In genomic region chr22:46292173-46292572, GRCh38 we compare ENCODE assay signal across 20 cellular contexts. TPM values are rescaled to one million over a fixed set of nuclear protein-coding genes. Genes with fewer than 3 reads are reported as not detected.
DNase-seq lines count a peak whose midpoint lies in the region; ATAC-seq, FAIRE-seq and TF ChIP-seq lines count a peak whose summit lies in the region.
"Had no signal": no experiment of that assay in that cellular context is flagged by ENCODE, and none has a peak within 500 bp of the region (broad histone marks: within the 10 kb centered on the region; RNA-seq: fewer than 3 reads in every experiment).

No MANE protein-coding gene starts in this region.

- peaks cover 12% of the 10 kb centered on the region for H3K4me1 Mint-ChIP-seq in endothelial cell (ENCODE audit: unreplicated experiment)

- no peak overlapping the region for H3K4me2 ChIP-seq in HepG2 (ENCODE audit: low read depth, low read length)

- no peaks in the 10 kb centered on the region for H3K9me3 Mint-ChIP-seq in endothelial cell (ENCODE audit: unreplicated experiment)

- CTCF ChIA-PET in HepG2 (lab: Yijun Ruan, JAX; ENCODE audit: low intra/inter-chr PET ratio, low total read pairs) = no interaction called here

- DNase-seq in HepG2 (ENCODE audit: low spot score) = no peak
- no peak for DNase-seq in right lobe of liver
- DNase-seq in endothelial cell (ENCODE audit: low spot score) = no peak
- peak; percentile 42 for DNase-seq in posterior vena cava (ENCODE audit: low spot score)
- DNase-seq in T1000 (lab: John Stamatoyannopoulos, UW) = no peak
- DNase-seq in GM10266 (ENCODE audit: extremely low spot score) = no peak
- DNase-seq: DMS79 treated with DMSO at 0.1 percent for 48 hours, KBM-7, NCI-H1105, NCI-H1694, NCI-H2081 treated with DMSO at 0.1 percent for 48 hours had no signal

- no peak for TF ChIP-seq EP300 in HepG2 (IDR thresholded peaks at IDR 0.05; ENCODE audit: low read depth in 2 of 2, low read length in 2 of 2)
- TF ChIP-seq EP300 in HepG2 (CRISPR knock-in tag; IDR thresholded peaks at IDR 0.05; ENCODE audit: borderline replicate concordance) = no peak

- TF ChIP-seq CTCF in HepG2 (CRISPR knock-in tag; IDR thresholded peaks at IDR 0.05) = no peak
- no peak for TF ChIP-seq CTCF in right lobe of liver (IDR thresholded peaks at IDR 0.05)
- TF ChIP-seq CTCF in endothelial cell (IDR thresholded peaks at IDR 0.05; ENCODE audit: unreplicated experiment) = no peak
- no peak for TF ChIP-seq CTCF in GM10266 (IDR thresholded peaks at IDR 0.05; ENCODE audit: control insufficient read depth, insufficient read depth, low read depth, missing control alignments)

- POLR2A ChIA-PET in HepG2 (lab: Yijun Ruan, JAX) = no interaction called here

- H3K4me1 ChIP-seq in HepG2 (ENCODE audit: insufficient read depth, low read length) (peaks cover 11% of the 10 kb centered on the region), right lobe of liver (peaks cover 0 to 5% (median 2%) of the 10 kb centered on the region in 4 donors)

- no peak overlapping the region for H2AFZ ChIP-seq in HepG2 (ENCODE audit: low read length)

- H4K20me1 ChIP-seq in HepG2 (ENCODE audit: insufficient read depth, low read length) = no peaks in the 10 kb centered on the region

- H3K27ac Mint-ChIP-seq in endothelial cell (ENCODE audit: unreplicated experiment) = no peak overlapping the region

- peaks cover 11% of the 10 kb centered on the region for H3K27me3 Mint-ChIP-seq in endothelial cell (ENCODE audit: unreplicated experiment)

- no peak for TF ChIP-seq RAD21 in HepG2 (CRISPR knock-in tag; IDR thresholded peaks at IDR 0.05)

- H3K4me3 Mint-ChIP-seq in endothelial cell (ENCODE audit: unreplicated experiment) = peak overlapping the region; percentile 51
- H3K4me3 Mint-ChIP-seq: CD14-positive monocyte had no signal

- no peaks in the 10 kb centered on the region for H3K79me2 ChIP-seq in HepG2 (ENCODE audit: insufficient read depth, low read length)

- 99% methylated on average over 3 of the region's 3 CpGs for WGBS in HepG2 (ENCODE audit: low lambda C conversion rate)
- WGBS in right lobe of liver (ENCODE audit: insufficient coverage, low coverage, low lambda C conversion rate, missing lambda C conversion rate) = 76% methylated on average over 3 of the region's 3 CpGs

- H3K4me3 ChIP-seq in HepG2 (replicated peaks in 1 of 3; ENCODE audit: insufficient read depth in 1 of 3, low read depth in 2 of 3, low read length in 3 of 3) (no peak overlapping the region), right lobe of liver (no peak overlapping the region)

- peaks cover 21% of the 10 kb centered on the region for H3K36me3 Mint-ChIP-seq in endothelial cell (ENCODE audit: low read depth, unreplicated experiment)

- peaks cover 26 to 52% of the 10 kb centered on the region in 2 experiments for H3K36me3 ChIP-seq in HepG2 (replicated peaks in 1 of 2; ENCODE audit: control insufficient read depth in 1 of 2, insufficient read depth in 2 of 2, low read length in 2 of 2)
- H3K36me3 ChIP-seq in right lobe of liver = peaks cover 0 to 67% (median 37%) of the 10 kb centered on the region in 4 donors

- no peak for FAIRE-seq in HepG2 (lab: Jason Lieb, UNC)
- FAIRE-seq: RCC 7860 had no signal

- no TSS peak for BruUV-seq in HepG2 (replicated peaks; lab: Mats Ljungman, UMichigan)

- H3K9ac ChIP-seq in HepG2 (ENCODE audit: insufficient read depth, low read depth, low read length) = no peak overlapping the region

- no peak overlapping the region for H3K27ac ChIP-seq in HepG2 (ENCODE audit: extremely low read length, insufficient read depth, low read length)
- H3K27ac ChIP-seq in right lobe of liver = peak overlapping the region in 1 of 3 donors; percentile 29

- intact Hi-C loops in HepG2 (cut with micrococcal nuclease; ENCODE audit: unreplicated experiment) (no loop called here), right lobe of liver (cut with DNase I) (no loop called here), posterior vena cava (cut with DNase I) (no loop called here)

- in situ Hi-C loops in HepG2 (cut with HindIII; ENCODE audit: extremely low pct_ligation_motif_present, low pct_unique_long_range_greater_than_20kb) = no loop called here

- TF ChIP-seq POLR2A in HepG2 (IDR thresholded peaks at IDR 0.05; ENCODE audit: insufficient read depth in 1 of 2, low read depth in 2 of 2, low read length in 2 of 2) = no peak
- no peak for TF ChIP-seq POLR2A in right lobe of liver (IDR thresholded peaks at IDR 0.05)

- H3K27me3 ChIP-seq in HepG2 (ENCODE audit: control insufficient read depth in 1 of 2, insufficient read depth in 2 of 2, low read length in 2 of 2) = no peaks in the 10 kb centered on the region; a peak in 1 of 5 replicates
- H3K27me3 ChIP-seq in right lobe of liver = no peaks in the 10 kb centered on the region

- ATAC-seq in HepG2 = no peak
- ATAC-seq in right lobe of liver = no peak
- no peak for ATAC-seq in GM21737 (IDR thresholded peaks at IDR 0.05; ENCODE audit: unreplicated experiment)
- ATAC-seq: Right ventricle myocardium inferior had no signal

- H3K9me3 ChIP-seq in HepG2 (ENCODE audit: low read length) (no peaks in the 10 kb centered on the region), right lobe of liver (no peaks in the 10 kb centered on the region)

RNA-seq across cellular contexts. Expression of gene GTSE1, which starts 4.5 kb away (rescaled TPM):
- 13.5 and 15.3 TPM in 2 replicates for total RNA-seq in HepG2 (2016; rRNA removed; fragmentation: Illumina TruSeq; extraction: Trizol)
- 9.5 and 10.9 TPM in 2 replicates for total RNA-seq in HepG2 (2016; cell fraction: cytosol; rRNA removed; fragmentation: Illumina TruSeq; extraction: Trizol; ENCODE audit: low read depth)
- total RNA-seq in HepG2 (2016; cell fraction: insoluble cytoplasmic fraction; rRNA removed; fragmentation: Illumina TruSeq; extraction: Trizol) = 12.5 and 14.4 TPM in 2 replicates
- 16.2 and 16.3 TPM in 2 replicates for total RNA-seq in HepG2 (2016; cell fraction: membrane; rRNA removed; fragmentation: Illumina TruSeq; extraction: Trizol)
- 13.0 and 13.4 TPM in 2 replicates for total RNA-seq in HepG2 (2016; cell fraction: nucleus; rRNA removed; fragmentation: Illumina TruSeq; extraction: Trizol)
- 7.0 and 10.7 TPM in 2 replicates for polyA plus RNA-seq in HepG2 (2011; rRNA removed)
- polyA plus RNA-seq in HepG2 (2011; cell fraction: cytosol; rRNA removed) = 4.1 and 6.8 TPM in 2 replicates
- polyA plus RNA-seq in HepG2 (2011; cell fraction: nucleus; rRNA removed) = 14.2 and 21.4 TPM in 2 replicates
- polyA plus RNA-seq in HepG2 (2012) = 4.6 and 8.5 TPM in 2 replicates
- polyA plus RNA-seq in HepG2 (2016; cell fraction: cytosol; fragmentation: Illumina TruSeq; extraction: Trizol; ENCODE audit: low read depth) = 6.3 and 6.9 TPM in 2 replicates
- 17.8 and 23.8 TPM in 2 replicates for polyA plus RNA-seq in HepG2 (2016; cell fraction: insoluble cytoplasmic fraction; fragmentation: Illumina TruSeq; extraction: Trizol; ENCODE audit: low read depth)
- polyA plus RNA-seq in HepG2 (2016; cell fraction: membrane; fragmentation: Illumina TruSeq; extraction: Trizol; ENCODE audit: low read depth) = 16.6 and 17.2 TPM in 2 replicates
- 56.0 and 61.7 TPM in 2 replicates for polyA plus RNA-seq in HepG2 (2016; cell fraction: nucleus; fragmentation: Illumina TruSeq; extraction: Trizol; ENCODE audit: insufficient read depth, low read depth)
- 12.6 and 23.6 TPM in 2 replicates for polyA minus RNA-seq in HepG2 (2011; rRNA and poly(A)+ RNA removed; ENCODE audit: low replicate concordance)
- polyA minus RNA-seq in HepG2 (2011; cell fraction: cytosol; rRNA and poly(A)+ RNA removed) = 6.7 and 8.3 TPM in 2 replicates
- polyA minus RNA-seq in HepG2 (2011; cell fraction: nucleus; rRNA and poly(A)+ RNA removed) = 9.7 and 11.5 TPM in 2 replicates
- total RNA-seq in right lobe of liver = under 1 TPM; 0.15 to 0.84 (median 0.52) TPM
- total RNA-seq in endothelial cell (ENCODE audit: unreplicated experiment) = 8.2 TPM
- total RNA-seq in posterior vena cava = under 1 TPM; 0.19 to 0.48 TPM
- polyA plus RNA-seq: CD14-positive monocyte had no signal

RNA-seq across cellular contexts. Expression of gene TTC38, which starts 24.4 kb away (rescaled TPM):
- total RNA-seq in HepG2 (2016; rRNA removed; fragmentation: Illumina TruSeq; extraction: Trizol) (105 and 106 TPM in 2 replicates), right lobe of liver (100 to 1,000 TPM in 5 of 6 experiments, 10 to 100 TPM in 1; 91.1 to 278 (median 195) TPM), endothelial cell (ENCODE audit: unreplicated experiment) (24.6 TPM), posterior vena cava (10 to 100 TPM; 15.4 to 23.8 TPM)
- 14.0 and 16.3 TPM in 2 replicates for total RNA-seq in HepG2 (2016; cell fraction: cytosol; rRNA removed; fragmentation: Illumina TruSeq; extraction: Trizol; ENCODE audit: low read depth)
- total RNA-seq in HepG2 (2016; cell fraction: insoluble cytoplasmic fraction; rRNA removed; fragmentation: Illumina TruSeq; extraction: Trizol) = 103 and 105 TPM in 2 replicates
- total RNA-seq in HepG2 (2016; cell fraction: membrane; rRNA removed; fragmentation: Illumina TruSeq; extraction: Trizol) = 37.6 and 39.1 TPM in 2 replicates
- 81.8 and 89.6 TPM in 2 replicates for total RNA-seq in HepG2 (2016; cell fraction: nucleus; rRNA removed; fragmentation: Illumina TruSeq; extraction: Trizol)
- 101 and 112 TPM in 2 replicates for polyA plus RNA-seq in HepG2 (2011; rRNA removed)
- 120 and 124 TPM in 2 replicates for polyA plus RNA-seq in HepG2 (2011; cell fraction: cytosol; rRNA removed)
- polyA plus RNA-seq in HepG2 (2011; cell fraction: nucleus; rRNA removed) = 228 and 272 TPM in 2 replicates
- polyA plus RNA-seq in HepG2 (2012) = 67.9 and 76.1 TPM in 2 replicates
- polyA plus RNA-seq in HepG2 (2016; cell fraction: cytosol; fragmentation: Illumina TruSeq; extraction: Trizol; ENCODE audit: low read depth) = 14.5 and 15.5 TPM in 2 replicates
- 88.5 and 106 TPM in 2 replicates for polyA plus RNA-seq in HepG2 (2016; cell fraction: insoluble cytoplasmic fraction; fragmentation: Illumina TruSeq; extraction: Trizol; ENCODE audit: low read depth)
- polyA plus RNA-seq in HepG2 (2016; cell fraction: membrane; fragmentation: Illumina TruSeq; extraction: Trizol; ENCODE audit: low read depth) = 24.0 and 28.8 TPM in 2 replicates
- polyA plus RNA-seq in HepG2 (2016; cell fraction: nucleus; fragmentation: Illumina TruSeq; extraction: Trizol; ENCODE audit: insufficient read depth, low read depth) = 141 and 185 TPM in 2 replicates
- 60.8 and 197 TPM in 2 replicates for polyA minus RNA-seq in HepG2 (2011; rRNA and poly(A)+ RNA removed; ENCODE audit: low replicate concordance)
- 88.7 and 103 TPM in 2 replicates for polyA minus RNA-seq in HepG2 (2011; cell fraction: cytosol; rRNA and poly(A)+ RNA removed)
- polyA minus RNA-seq in HepG2 (2011; cell fraction: nucleus; rRNA and poly(A)+ RNA removed) = 101 and 103 TPM in 2 replicates

RNA-seq across cellular contexts. Expression of gene PKDREJ, which starts 29.0 kb away (rescaled TPM):
- not detected in 2 replicates for total RNA-seq in HepG2 (2016; rRNA removed; fragmentation: Illumina TruSeq; extraction: Trizol)
- not detected in 2 replicates for total RNA-seq in HepG2 (2016; cell fraction: cytosol; rRNA removed; fragmentation: Illumina TruSeq; extraction: Trizol; ENCODE audit: low read depth)
- not detected in 2 replicates for total RNA-seq in HepG2 (2016; cell fraction: insoluble cytoplasmic fraction; rRNA removed; fragmentation: Illumina TruSeq; extraction: Trizol)
- total RNA-seq in HepG2 (2016; cell fraction: membrane; rRNA removed; fragmentation: Illumina TruSeq; extraction: Trizol) = not detected in 2 replicates
- total RNA-seq in HepG2 (2016; cell fraction: nucleus; rRNA removed; fragmentation: Illumina TruSeq; extraction: Trizol) = not detected in 2 replicates
- 0.01 TPM in 1 of 2 replicates, not detected in the other for polyA plus RNA-seq in HepG2 (2011; rRNA removed)
- 0.01 TPM in 1 of 2 replicates, not detected in the other for polyA plus RNA-seq in HepG2 (2011; cell fraction: cytosol; rRNA removed)
- 0.02 TPM in 1 of 2 replicates, not detected in the other for polyA plus RNA-seq in HepG2 (2011; cell fraction: nucleus; rRNA removed)
- 0.27 and 0.29 TPM in 2 replicates for polyA plus RNA-seq in HepG2 (2012)
- polyA plus RNA-seq in HepG2 (2016; cell fraction: cytosol; fragmentation: Illumina TruSeq; extraction: Trizol; ENCODE audit: low read depth) = not detected in 2 replicates
- polyA plus RNA-seq in HepG2 (2016; cell fraction: insoluble cytoplasmic fraction; fragmentation: Illumina TruSeq; extraction: Trizol; ENCODE audit: low read depth) = not detected in 2 replicates
- not detected in 2 replicates for polyA plus RNA-seq in HepG2 (2016; cell fraction: membrane; fragmentation: Illumina TruSeq; extraction: Trizol; ENCODE audit: low read depth)
- polyA plus RNA-seq in HepG2 (2016; cell fraction: nucleus; fragmentation: Illumina TruSeq; extraction: Trizol; ENCODE audit: insufficient read depth, low read depth) = not detected in 2 replicates
- polyA minus RNA-seq in HepG2 (2011; rRNA and poly(A)+ RNA removed; ENCODE audit: low replicate concordance) = not detected in 2 replicates
- not detected in 2 replicates for polyA minus RNA-seq in HepG2 (2011; cell fraction: cytosol; rRNA and poly(A)+ RNA removed)
- not detected in 2 replicates for polyA minus RNA-seq in HepG2 (2011; cell fraction: nucleus; rRNA and poly(A)+ RNA removed)
- under 1 TPM in 2 of 6 experiments, not detected in 4; 0.05 to 0.07 TPM for total RNA-seq in right lobe of liver
- not detected for total RNA-seq in endothelial cell (ENCODE audit: unreplicated experiment)
- total RNA-seq in posterior vena cava = under 1 TPM; 0.05 to 0.09 TPM
- total RNA-seq: A673, G401, H4, NCI-H460, OCI-LY7 had no signal
- polyA plus RNA-seq: CD14-positive monocyte had no signal

RNA-seq across cellular contexts. Expression of gene CDPF1, which starts 42.1 kb away (rescaled TPM):
- total RNA-seq in HepG2 (2016; rRNA removed; fragmentation: Illumina TruSeq; extraction: Trizol) (5.2 and 6.0 TPM in 2 replicates), right lobe of liver (1 to 10 TPM; 1.8 to 7.1 (median 3.3) TPM), endothelial cell (ENCODE audit: unreplicated experiment) (8.5 TPM), posterior vena cava (1 to 10 TPM; 3.9 to 4.4 TPM)
- total RNA-seq in HepG2 (2016; cell fraction: cytosol; rRNA removed; fragmentation: Illumina TruSeq; extraction: Trizol; ENCODE audit: low read depth) = 3.1 and 4.1 TPM in 2 replicates
- total RNA-seq in HepG2 (2016; cell fraction: insoluble cytoplasmic fraction; rRNA removed; fragmentation: Illumina TruSeq; extraction: Trizol) = 4.7 and 6.0 TPM in 2 replicates
- 5.4 and 6.4 TPM in 2 replicates for total RNA-seq in HepG2 (2016; cell fraction: membrane; rRNA removed; fragmentation: Illumina TruSeq; extraction: Trizol)
- 2.8 and 3.8 TPM in 2 replicates for total RNA-seq in HepG2 (2016; cell fraction: nucleus; rRNA removed; fragmentation: Illumina TruSeq; extraction: Trizol)
- 7.4 and 8.1 TPM in 2 replicates for polyA plus RNA-seq in HepG2 (2011; rRNA removed)
- 7.0 and 8.0 TPM in 2 replicates for polyA plus RNA-seq in HepG2 (2011; cell fraction: cytosol; rRNA removed)
- 15.6 and 19.1 TPM in 2 replicates for polyA plus RNA-seq in HepG2 (2011; cell fraction: nucleus; rRNA removed)
- 3.3 and 4.7 TPM in 2 replicates for polyA plus RNA-seq in HepG2 (2012)
- 2.9 and 3.7 TPM in 2 replicates for polyA plus RNA-seq in HepG2 (2016; cell fraction: cytosol; fragmentation: Illumina TruSeq; extraction: Trizol; ENCODE audit: low read depth)
- 4.6 and 5.8 TPM in 2 replicates for polyA plus RNA-seq in HepG2 (2016; cell fraction: insoluble cytoplasmic fraction; fragmentation: Illumina TruSeq; extraction: Trizol; ENCODE audit: low read depth)
- 5.2 and 5.7 TPM in 2 replicates for polyA plus RNA-seq in HepG2 (2016; cell fraction: membrane; fragmentation: Illumina TruSeq; extraction: Trizol; ENCODE audit: low read depth)
- 4.2 and 5.9 TPM in 2 replicates for polyA plus RNA-seq in HepG2 (2016; cell fraction: nucleus; fragmentation: Illumina TruSeq; extraction: Trizol; ENCODE audit: insufficient read depth, low read depth)
- 3.5 and 3.6 TPM in 2 replicates for polyA minus RNA-seq in HepG2 (2011; rRNA and poly(A)+ RNA removed; ENCODE audit: low replicate concordance)
- polyA minus RNA-seq in HepG2 (2011; cell fraction: cytosol; rRNA and poly(A)+ RNA removed) = 1.3 and 2.3 TPM in 2 replicates
- 1.9 and 2.2 TPM in 2 replicates for polyA minus RNA-seq in HepG2 (2011; cell fraction: nucleus; rRNA and poly(A)+ RNA removed)

RNA-seq across cellular contexts. Expression of gene TRMU, which starts 43.3 kb away (rescaled TPM):
- 47.7 and 50.2 TPM in 2 replicates for total RNA-seq in HepG2 (2016; rRNA removed; fragmentation: Illumina TruSeq; extraction: Trizol)
- 18.2 and 23.3 TPM in 2 replicates for total RNA-seq in HepG2 (2016; cell fraction: cytosol; rRNA removed; fragmentation: Illumina TruSeq; extraction: Trizol; ENCODE audit: low read depth)
- total RNA-seq in HepG2 (2016; cell fraction: insoluble cytoplasmic fraction; rRNA removed; fragmentation: Illumina TruSeq; extraction: Trizol) = 47.8 and 51.9 TPM in 2 replicates
- total RNA-seq in HepG2 (2016; cell fraction: membrane; rRNA removed; fragmentation: Illumina TruSeq; extraction: Trizol) = 29.1 and 30.8 TPM in 2 replicates
- 60.2 and 64.2 TPM in 2 replicates for total RNA-seq in HepG2 (2016; cell fraction: nucleus; rRNA removed; fragmentation: Illumina TruSeq; extraction: Trizol)
- 31.0 and 32.1 TPM in 2 replicates for polyA plus RNA-seq in HepG2 (2011; rRNA removed)
- polyA plus RNA-seq in HepG2 (2011; cell fraction: cytosol; rRNA removed) = 19.1 and 26.5 TPM in 2 replicates
- polyA plus RNA-seq in HepG2 (2011; cell fraction: nucleus; rRNA removed) = 132 and 159 TPM in 2 replicates
- polyA plus RNA-seq in HepG2 (2012) = 26.7 and 28.6 TPM in 2 replicates
- polyA plus RNA-seq in HepG2 (2016; cell fraction: cytosol; fragmentation: Illumina TruSeq; extraction: Trizol; ENCODE audit: low read depth) = 8.9 and 10.9 TPM in 2 replicates
- 51.8 and 58.5 TPM in 2 replicates for polyA plus RNA-seq in HepG2 (2016; cell fraction: insoluble cytoplasmic fraction; fragmentation: Illumina TruSeq; extraction: Trizol; ENCODE audit: low read depth)
- polyA plus RNA-seq in HepG2 (2016; cell fraction: membrane; fragmentation: Illumina TruSeq; extraction: Trizol; ENCODE audit: low read depth) = 20.5 and 21.0 TPM in 2 replicates
- polyA plus RNA-seq in HepG2 (2016; cell fraction: nucleus; fragmentation: Illumina TruSeq; extraction: Trizol; ENCODE audit: insufficient read depth, low read depth) = 126 and 127 TPM in 2 replicates
- polyA minus RNA-seq in HepG2 (2011; rRNA and poly(A)+ RNA removed; ENCODE audit: low replicate concordance) = 36.9 and 68.5 TPM in 2 replicates
- polyA minus RNA-seq in HepG2 (2011; cell fraction: cytosol; rRNA and poly(A)+ RNA removed) = 9.8 and 12.0 TPM in 2 replicates
- 105 and 171 TPM in 2 replicates for polyA minus RNA-seq in HepG2 (2011; cell fraction: nucleus; rRNA and poly(A)+ RNA removed)
- 10 to 100 TPM; 17.2 to 24.2 (median 19.9) TPM for total RNA-seq in right lobe of liver
- 41.5 TPM for total RNA-seq in endothelial cell (ENCODE audit: unreplicated experiment)
- total RNA-seq in posterior vena cava = 10 to 100 TPM; 21.2 to 27.2 TPM
